In the genomic region with DNA sequence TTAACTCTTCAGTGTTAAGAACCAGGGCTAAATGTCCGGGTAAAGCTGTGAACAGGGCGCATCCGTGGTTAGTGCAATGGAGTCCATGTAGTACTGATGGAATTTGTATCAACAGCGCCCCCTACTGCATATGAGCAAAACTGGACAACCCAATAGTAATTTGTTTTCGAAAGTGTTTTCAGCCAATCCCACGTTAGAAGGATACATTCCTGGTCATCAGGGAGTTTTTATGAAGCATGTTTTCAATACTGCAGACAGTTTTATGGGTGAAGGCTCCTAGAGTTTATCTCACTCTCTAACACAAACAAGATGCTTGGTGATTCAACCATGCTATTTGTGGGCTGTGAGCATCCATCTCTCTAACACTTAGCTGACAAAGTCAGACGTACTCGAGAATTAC, we compare ENCODE assay signal across 8 cellular contexts. TPM values are rescaled to one million over a fixed set of nuclear protein-coding genes. Genes with fewer than 3 reads are reported as not detected.
A peak's percentile ranks its signal among the peaks of the same experiment; 100 is the strongest.
DNase-seq lines count a peak whose midpoint lies in the region; ATAC-seq and TF ChIP-seq lines count a peak whose summit lies in the region.

No MANE protein-coding gene starts in this region.

- peak overlapping the region; percentile 32 for H3K4me2 ChIP-seq in smooth muscle cell

- H2AFZ ChIP-seq in smooth muscle cell (ENCODE audit: low read depth) = no peak overlapping the region

- H3K9me3 Mint-ChIP-seq in HFFc6 = no peaks in the 10 kb centered on the region

- H3K79me2 ChIP-seq in smooth muscle cell (ENCODE audit: low read depth) = no peaks in the 10 kb centered on the region

- H3K27ac Mint-ChIP-seq in HFFc6 = no peak overlapping the region

- ATAC-seq in HG03097 (IDR thresholded peaks at IDR 0.05; ENCODE audit: low FRiP score, unreplicated experiment) = no peak
- no peak for ATAC-seq in omental fat pad (ENCODE audit: low FRiP score)

- peak; percentile 54 for DNase-seq in Daoy (ENCODE audit: low read depth)
- DNase-seq in HFFc6 = peak; percentile 62
- DNase-seq in T-helper 1 cell = peak in 4 of 5 donors; percentile 17 to 71 (median 24)
- DNase-seq in epithelial cell of esophagus (ENCODE audit: low read depth) = peak; percentile 30
- DNase-seq in smooth muscle cell (lab: John Stamatoyannopoulos, UW; ENCODE audit: unreplicated experiment) = no peak
- DNase-seq in NCI-H2029 treated with DMSO at 0.1 percent for 48 hours (lab: John Stamatoyannopoulos, UW) = no peak
- DNase-seq in omental fat pad (ENCODE audit: low spot score) = no peak

- no peak overlapping the region for H3K9ac ChIP-seq in smooth muscle cell (ENCODE audit: low read depth)

- peaks cover 14% of the 10 kb centered on the region for H3K27me3 Mint-ChIP-seq in HFFc6 (ENCODE audit: insufficient read depth)

- H3K36me3 ChIP-seq in smooth muscle cell (ENCODE audit: low read depth) = no peaks in the 10 kb centered on the region

- H3K4me3 ChIP-seq in epithelial cell of esophagus (ENCODE audit: low read length) (no peak overlapping the region), smooth muscle cell (no peak overlapping the region)

- no peak overlapping the region for H3K4me3 Mint-ChIP-seq in HFFc6

- no peaks in the 10 kb centered on the region for H3K9me3 ChIP-seq in smooth muscle cell (replicated peaks; ENCODE audit: low read depth)

- peak; percentile 85 for TF ChIP-seq CTCF in HFFc6 (IDR thresholded peaks at IDR 0.05)
- peak; percentile 40 for TF ChIP-seq CTCF in epithelial cell of esophagus (IDR thresholded peaks at IDR 0.05; ENCODE audit: insufficient read depth, low read depth, low read length, missing control alignments)
- peak; percentile 61 for TF ChIP-seq CTCF in smooth muscle cell (IDR thresholded peaks at IDR 0.05; ENCODE audit: borderline replicate concordance, insufficient read depth, poor library complexity, severe bottlenecking)
- no peak for TF ChIP-seq CTCF in omental fat pad (IDR thresholded peaks at IDR 0.05)

- H3K27me3 ChIP-seq in smooth muscle cell (ENCODE audit: low read depth) = peaks cover 6% of the 10 kb centered on the region

- no peaks in the 10 kb centered on the region for H4K20me1 ChIP-seq in smooth muscle cell (ENCODE audit: low read depth)

- no peaks in the 10 kb centered on the region for H3K4me1 ChIP-seq in smooth muscle cell (ENCODE audit: low read depth)

- peaks cover 5% of the 10 kb centered on the region for H3F3A ChIP-seq in smooth muscle cell (ENCODE audit: low read depth)

- WGBS in smooth muscle cell (ENCODE audit: low lambda C conversion rate) = 42% methylated on average over 8 of the region's 8 CpGs

- H3K4me1 Mint-ChIP-seq in HFFc6 (ENCODE audit: low read depth) = peaks cover 26% of the 10 kb centered on the region

- H3K36me3 Mint-ChIP-seq in HFFc6 (ENCODE audit: low read depth) = no peaks in the 10 kb centered on the region

- peak overlapping the region; percentile 73 for H3K27ac ChIP-seq in smooth muscle cell (ENCODE audit: low read depth)

RNA-seq across cellular contexts. Expression of gene HNF1B, which starts 46.6 kb away (rescaled TPM):
- not detected in 2 replicates for total RNA-seq in Daoy (2014; rRNA removed; shearing (Covaris generic))
- total RNA-seq in HFFc6 (2021; fragmentation: NEBNext Ultra II Directional; extraction: Animal tissue kit (Norgen Biotek cat#: 25700)) = not detected
- total RNA-seq in smooth muscle cell = not detected in 2 replicates
- polyA plus RNA-seq in smooth muscle cell = not detected in 2 replicates
- total RNA-seq in omental fat pad = not detected

Comparison
In these comparisons a context has a peak if more than half of its experiments do, and no peak if none do; other contexts are left out.
1. DNase-seq: peak in Daoy (single experiment), HFFc6 (single experiment), T-helper 1 cell (4 of 5) and epithelial cell of esophagus (single experiment); none in smooth muscle cell (single experiment), NCI-H2029 treated with DMSO at 0.1 percent for 48 hours (single experiment) and omental fat pad (single experiment).
2. CTCF ChIP-seq: peak in HFFc6 (single experiment), epithelial cell of esophagus (single experiment) and smooth muscle cell (single experiment); none in omental fat pad (0 of 3).